Comparison of ENCODE assay signal across 8 cellular contexts in the genomic region with DNA sequence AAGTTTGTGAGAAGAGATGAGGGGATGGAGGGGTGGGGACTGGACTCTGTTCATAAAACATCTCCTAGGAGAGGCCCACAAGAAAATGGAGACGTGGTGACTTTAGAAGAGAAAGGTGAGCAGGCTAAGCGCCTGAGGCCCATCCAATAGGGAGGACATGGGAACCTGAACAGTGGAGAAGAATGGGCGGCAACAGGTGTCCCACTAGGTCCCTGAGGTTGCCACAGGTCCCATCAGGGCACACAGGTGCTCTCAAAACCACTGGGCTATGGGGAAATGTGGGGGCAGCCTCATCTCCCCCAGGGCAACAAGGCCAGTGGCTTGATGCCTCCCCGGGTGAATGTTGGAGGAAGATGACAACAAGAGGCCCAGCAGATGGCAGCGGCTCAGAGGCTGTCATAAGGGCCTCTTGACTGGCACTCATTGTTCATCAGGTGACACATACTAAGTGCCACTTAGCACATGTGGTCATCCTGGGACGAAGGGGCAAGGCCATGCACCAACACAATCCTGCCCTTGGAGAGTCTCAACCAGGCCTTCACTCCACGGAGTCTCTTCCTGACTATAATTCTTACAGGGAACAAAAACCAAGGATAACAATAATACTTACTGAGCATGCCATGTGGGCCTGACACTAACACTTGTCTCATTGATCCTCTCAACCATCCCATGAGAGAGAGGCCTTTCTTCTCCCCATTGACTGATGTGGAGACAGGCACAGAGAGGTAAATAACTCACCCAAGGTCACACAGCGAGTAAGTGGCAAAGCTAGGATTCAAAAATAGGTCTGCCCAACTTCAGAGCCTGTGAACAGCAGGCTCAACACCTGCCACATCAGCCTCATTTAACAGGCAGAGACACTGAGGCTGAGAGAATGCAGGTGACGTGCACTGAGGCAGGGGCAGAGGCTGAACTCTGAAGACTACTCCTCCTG. TPM values are rescaled to one million over a fixed set of nuclear protein-coding genes. Genes with fewer than 3 reads are reported as not detected.
A peak's percentile ranks its signal among the peaks of the same experiment; 100 is the strongest.
DNase-seq lines count a peak whose midpoint lies in the region; ATAC-seq and TF ChIP-seq lines count a peak whose summit lies in the region.

No MANE protein-coding gene starts in this region.

- H3K9me3 Mint-ChIP-seq in activated CD4-positive, alpha-beta T cell treated with anti-CD3 and anti-CD28 coated beads for 36 hours (ENCODE audit: low read depth) = no peaks in the 10 kb centered on the region
- no peaks in the 10 kb centered on the region for H3K9me3 Mint-ChIP-seq in activated CD4-positive, alpha-beta T cell treated with anti-CD3 and anti-CD28 coated beads, Interleukin-2, amount 10 ng/mL, durations not matched to agents 24 days and 14 days

- H3K4me3 Mint-ChIP-seq in activated CD4-positive, alpha-beta T cell treated with anti-CD3 and anti-CD28 coated beads for 36 hours = no peak overlapping the region
- no peak overlapping the region for H3K4me3 Mint-ChIP-seq in activated CD4-positive, alpha-beta T cell treated with anti-CD3 and anti-CD28 coated beads, Interleukin-2, amount 10 ng/mL, durations not matched to agents 24 days and 14 days

- H3K36me3 ChIP-seq in esophagus squamous epithelium (no peaks in the 10 kb centered on the region), psoas muscle (ENCODE audit: insufficient read depth in 1 of 2, low read depth in 1 of 2) (no peaks in the 10 kb centered on the region)

- CTCF ChIA-PET in activated CD4-positive, alpha-beta T cell treated with anti-CD3 and anti-CD28 coated beads for 36 hours (lab: Charles Lee) = no interaction called here

- peaks cover 77 to 100% (median 85%) of the 10 kb centered on the region in 3 donors for H3K4me1 ChIP-seq in esophagus squamous epithelium
- peaks cover 83% of the 10 kb centered on the region for H3K4me1 ChIP-seq in psoas muscle

- no peaks in the 10 kb centered on the region for H3K27me3 Mint-ChIP-seq in activated CD4-positive, alpha-beta T cell treated with anti-CD3 and anti-CD28 coated beads for 36 hours
- H3K27me3 Mint-ChIP-seq in activated CD4-positive, alpha-beta T cell treated with anti-CD3 and anti-CD28 coated beads, Interleukin-2, amount 10 ng/mL, durations not matched to agents 24 days and 14 days = peaks cover 15% of the 10 kb centered on the region

- intact Hi-C loops in activated CD4-positive, alpha-beta T cell treated with anti-CD3 and anti-CD28 coated beads for 36 hours (cut with DNase I, micrococcal nuclease) = no loop called here
- intact Hi-C loops in activated CD4-positive, alpha-beta T cell treated with anti-CD3 and anti-CD28 coated beads, Interleukin-2, amount 10 ng/mL, durations not matched to agents 24 days and 14 days (cut with micrococcal nuclease) = no loop called here
- intact Hi-C loops in esophagus squamous epithelium (cut with DNase I) = no loop called here
- intact Hi-C loops in psoas muscle (cut with DNase I) = no loop called here

- no peaks in the 10 kb centered on the region for H3K4me1 Mint-ChIP-seq in activated CD4-positive, alpha-beta T cell treated with anti-CD3 and anti-CD28 coated beads for 36 hours
- no peaks in the 10 kb centered on the region for H3K4me1 Mint-ChIP-seq in activated CD4-positive, alpha-beta T cell treated with anti-CD3 and anti-CD28 coated beads, Interleukin-2, amount 10 ng/mL, durations not matched to agents 24 days and 14 days

- no peaks in the 10 kb centered on the region for H3K36me3 Mint-ChIP-seq in activated CD4-positive, alpha-beta T cell treated with anti-CD3 and anti-CD28 coated beads for 36 hours (ENCODE audit: low read depth)
- H3K36me3 Mint-ChIP-seq in activated CD4-positive, alpha-beta T cell treated with anti-CD3 and anti-CD28 coated beads, Interleukin-2, amount 10 ng/mL, durations not matched to agents 24 days and 14 days (ENCODE audit: low read depth) = no peaks in the 10 kb centered on the region

- H3K27ac ChIP-seq in esophagus squamous epithelium = peak overlapping the region; percentile 46 to 93 (median 78)
- peak overlapping the region; percentile 64 for H3K27ac ChIP-seq in psoas muscle

- TF ChIP-seq POLR2A in esophagus squamous epithelium (IDR thresholded peaks at IDR 0.05) = no peak

- H3K9me3 ChIP-seq in esophagus squamous epithelium (no peaks in the 10 kb centered on the region), psoas muscle (no peaks in the 10 kb centered on the region)

- ATAC-seq in activated CD4-positive, alpha-beta T cell treated with anti-CD3 and anti-CD28 coated beads for 36 hours = peak; percentile 70
- ATAC-seq in psoas muscle = peak; percentile 86 to 92 (median 88)
- ATAC-seq in GM21528 (IDR thresholded peaks at IDR 0.05; ENCODE audit: low FRiP score, unreplicated experiment) = no peak
- ATAC-seq in HG03439 (IDR thresholded peaks at IDR 0.05; ENCODE audit: unreplicated experiment) = no peak

- H3K27ac Mint-ChIP-seq in activated CD4-positive, alpha-beta T cell treated with anti-CD3 and anti-CD28 coated beads for 36 hours = no peak overlapping the region
- no peak overlapping the region for H3K27ac Mint-ChIP-seq in activated CD4-positive, alpha-beta T cell treated with anti-CD3 and anti-CD28 coated beads, Interleukin-2, amount 10 ng/mL, durations not matched to agents 24 days and 14 days

- no peaks in the 10 kb centered on the region for H3K27me3 ChIP-seq in esophagus squamous epithelium
- no peaks in the 10 kb centered on the region for H3K27me3 ChIP-seq in psoas muscle (ENCODE audit: insufficient read depth in 3 of 3, low read length in 2 of 3)

- H3K4me3 ChIP-seq in esophagus squamous epithelium (no peak overlapping the region), psoas muscle (no peak overlapping the region)

- TF ChIP-seq CTCF in esophagus squamous epithelium (IDR thresholded peaks at IDR 0.05) (peak in 1 of 6 experiments; percentile 12), psoas muscle (IDR thresholded peaks at IDR 0.05) (no peak)

- peak; percentile 48 for DNase-seq in activated CD4-positive, alpha-beta T cell treated with anti-CD3 and anti-CD28 coated beads for 36 hours
- no peak for DNase-seq in activated CD4-positive, alpha-beta T cell treated with anti-CD3 and anti-CD28 coated beads, Interleukin-2, amount 10 ng/mL, durations not matched to agents 24 days and 14 days
- DNase-seq in RKO (ENCODE audit: low spot score) (peak; percentile 43), esophagus squamous epithelium (lab: John Stamatoyannopoulos, UW) (no peak), psoas muscle (no peak), HPDE6-E6E7 (ENCODE audit: extremely low spot score) (no peak)

- POLR2A ChIA-PET in activated CD4-positive, alpha-beta T cell treated with anti-CD3 and anti-CD28 coated beads for 36 hours (lab: Charles Lee) = no interaction called here

- 88 to 97% methylated on average over 6 to 9 of the region's 9 CpGs for WGBS in esophagus squamous epithelium, 2 donors
- 59 to 63% (median 62%) methylated on average over 9 of the region's 9 CpGs for WGBS in psoas muscle, 3 donors

RNA-seq across cellular contexts. Expression of a gene that starts 38.0 kb away (rescaled TPM):
- total RNA-seq in activated CD4-positive, alpha-beta T cell treated with anti-CD3 and anti-CD28 coated beads for 36 hours = under 1 TPM in 1 of 2 experiments, not detected in 1; 0.14 TPM
- 0.50 and 0.58 TPM in 2 replicates for total RNA-seq in activated CD4-positive, alpha-beta T cell treated with anti-CD3 and anti-CD28 coated beads, Interleukin-2, amount 10 ng/mL, durations not matched to agents 24 days and 14 days
- total RNA-seq in esophagus squamous epithelium (10 to 100 TPM in 3 of 4 donors, 1 to 10 TPM in 1; 7.4 to 27.3 (median 18.4) TPM), psoas muscle (10 to 100 TPM; 31.1 to 67.2 (median 47.4) TPM)
- 10 to 100 TPM; 28.0 to 56.5 (median 46.4) TPM for polyA plus RNA-seq in psoas muscle

Comparison
In these comparisons a context has a peak if more than half of its experiments do, and no peak if none do; other contexts are left out.
1. DNase-seq: peak in activated CD4-positive, alpha-beta T cell treated with anti-CD3 and anti-CD28 coated beads for 36 hours (single experiment) and RKO (single experiment); none in activated CD4-positive, alpha-beta T cell treated with anti-CD3 and anti-CD28 coated beads, Interleukin-2, amount 10 ng/mL, durations not matched to agents 24 days and 14 days (single experiment), esophagus squamous epithelium (single experiment), psoas muscle (0 of 2) and HPDE6-E6E7 (single experiment).
2. ATAC-seq: peak in activated CD4-positive, alpha-beta T cell treated with anti-CD3 and anti-CD28 coated beads for 36 hours (single experiment) and psoas muscle (4 of 4); none in GM21528 (single experiment) and HG03439 (single experiment).